ENCODE assay signal across 24 cellular contexts in genomic region chr3:48416091-48416505, GRCh38. TPM values are rescaled to one million over a fixed set of nuclear protein-coding genes. Genes with fewer than 3 reads are reported as not detected.
DNase-seq lines count a peak whose midpoint lies in the region; ATAC-seq, FAIRE-seq and TF ChIP-seq lines count a peak whose summit lies in the region.
"Had no signal": no experiment of that assay in that cellular context is flagged by ENCODE, and none has a peak within 500 bp of the region (broad histone marks: within the 10 kb centered on the region; RNA-seq: fewer than 3 reads in every experiment).

No MANE protein-coding gene starts in this region.

- POLR2A ChIA-PET in HepG2 (lab: Yijun Ruan, JAX): interaction anchor here (11.1 kb wide), 1 partner anchor 14 kb away, joined by 130 read pairs; the partner anchor contains the start of gene PLXNB1

- H2AFZ ChIP-seq in HepG2 (ENCODE audit: low read length): no peak overlapping the region
- H2AFZ ChIP-seq: PC-9 had no signal

- H3K27ac ChIP-seq in HepG2 (ENCODE audit: extremely low read length, insufficient read depth, low read length) (no peak overlapping the region), right lobe of liver (no peak overlapping the region), kidney (ENCODE audit: low read depth in 2 of 2, low read length in 2 of 2) (no peak overlapping the region)
- H3K27ac ChIP-seq: A549; BLaER1 treated with 17β-estradiol and CSF1 and Interleukin-3, amounts not matched to agents 10 nM and 100 nM; PC-9 had no signal

- ATAC-seq in HepG2 (no peak), right lobe of liver (no peak), GM21619 (IDR thresholded peaks at IDR 0.05; ENCODE audit: unreplicated experiment) (no peak)

- FAIRE-seq in HepG2 (lab: Jason Lieb, UNC): no peak
- FAIRE-seq in kidney (lab: Jason Lieb, UNC): no peak
- FAIRE-seq: A549, G401.6 had no signal

- no peaks in the 10 kb centered on the region for H3K27me3 Mint-ChIP-seq in type B pancreatic cell
- H3K27me3 Mint-ChIP-seq: CD4-positive, alpha-beta memory T cell had no signal

- DNase-seq in HepG2 (ENCODE audit: low spot score): no peak
- no peak for DNase-seq in right lobe of liver
- peak; percentile 68 for DNase-seq in kidney
- DNase-seq in type B pancreatic cell (ENCODE audit: extremely low spot score, unreplicated experiment): no peak
- no peak for DNase-seq in NOMO-1 (lab: John Stamatoyannopoulos, UW; ENCODE audit: unreplicated experiment in 2 of 2)
- DNase-seq: AML-193; CD4-positive, alpha-beta memory T cell; COR-L47; GOT3; HCEC 1CT; NCI-H1048; NCI-H1417; NCI-H1694; NCI-H2029 treated with DMSO at 0.1 percent for 48 hours; NCI-H446 treated with DMSO at 0.1 percent for 48 hours; NCI-H82; NK-92 treated with Interleukin-12 subunit alpha and Interleukin-12 subunit beta, amount 100 ng/mL, for 24 hours; PC-9; SHP77 treated with DMSO at 0.1 percent for 48 hours had no signal

- CTCF ChIA-PET in HepG2 (lab: Yijun Ruan, JAX; ENCODE audit: low intra/inter-chr PET ratio, low total read pairs): interaction anchor here (2.7 to 4.1 kb wide), 2 partner anchors 18 to 20 kb away, joined by 9 to 25 read pairs; no protein-coding TSS in a partner anchor

- no peaks in the 10 kb centered on the region for H3K9me3 Mint-ChIP-seq in type B pancreatic cell

- no peaks in the 10 kb centered on the region for H3K79me2 ChIP-seq in HepG2 (ENCODE audit: insufficient read depth, low read length)

- TF ChIP-seq RAD21 in HepG2 (CRISPR knock-in tag; IDR thresholded peaks at IDR 0.05): no peak

- no peak overlapping the region for H3K4me3 ChIP-seq in HepG2 (replicated peaks in 1 of 3; ENCODE audit: insufficient read depth in 1 of 3, low read depth in 2 of 3, low read length in 3 of 3)
- H3K4me3 ChIP-seq in right lobe of liver: no peak overlapping the region
- no peak overlapping the region for H3K4me3 ChIP-seq in kidney (ENCODE audit: low read length in 2 of 2)
- H3K4me3 ChIP-seq: A549; BLaER1 treated with 17β-estradiol and CSF1 and Interleukin-3, amounts not matched to agents 10 nM and 100 nM; PC-9 had no signal

- peak overlapping the region; percentile 43 for H3K27ac Mint-ChIP-seq in type B pancreatic cell
- H3K27ac Mint-ChIP-seq: CD4-positive, alpha-beta memory T cell had no signal

- no peaks in the 10 kb centered on the region for H3K4me1 Mint-ChIP-seq in type B pancreatic cell (ENCODE audit: unreplicated experiment)
- H3K4me1 Mint-ChIP-seq: CD4-positive, alpha-beta memory T cell had no signal

- H3K4me1 ChIP-seq in HepG2 (ENCODE audit: insufficient read depth, low read length) (no peaks in the 10 kb centered on the region), right lobe of liver (no peaks in the 10 kb centered on the region), kidney (ENCODE audit: control insufficient read depth in 1 of 2, insufficient read depth in 1 of 2, low read depth in 1 of 2, low read length in 2 of 2) (no peaks in the 10 kb centered on the region)
- H3K4me1 ChIP-seq: A549 had no signal

- H3K4me2 ChIP-seq in HepG2 (ENCODE audit: low read depth, low read length): no peak overlapping the region
- H3K4me2 ChIP-seq: A549; BLaER1 treated with 17β-estradiol and CSF1 and Interleukin-3, amounts not matched to agents 10 nM and 100 nM; PC-9 had no signal

- H3K9ac ChIP-seq in HepG2 (ENCODE audit: insufficient read depth, low read depth, low read length) (no peak overlapping the region), kidney (ENCODE audit: low read length in 2 of 2) (no peak overlapping the region)
- H3K9ac ChIP-seq: BLaER1 treated with 17β-estradiol and CSF1 and Interleukin-3, amounts not matched to agents 10 nM and 100 nM had no signal

- H3K27me3 ChIP-seq in HepG2 (ENCODE audit: control insufficient read depth in 1 of 2, insufficient read depth in 2 of 2, low read length in 2 of 2) (no peaks in the 10 kb centered on the region), right lobe of liver (no peaks in the 10 kb centered on the region)
- H3K27me3 ChIP-seq: BLaER1 treated with 17β-estradiol and CSF1 and Interleukin-3, amounts not matched to agents 10 nM and 100 nM had no signal

- no peak overlapping the region for H3K4me3 Mint-ChIP-seq in type B pancreatic cell
- H3K4me3 Mint-ChIP-seq: CD4-positive, alpha-beta memory T cell had no signal

- 95% methylated on average over 9 of the region's 14 CpGs for WGBS in HepG2 (ENCODE audit: low lambda C conversion rate)
- 100% methylated on average over 1 of the region's 14 CpGs for WGBS in right lobe of liver (ENCODE audit: insufficient coverage, low coverage, low lambda C conversion rate, missing lambda C conversion rate)

- H3K9me3 ChIP-seq in HepG2 (ENCODE audit: low read length) (no peaks in the 10 kb centered on the region), right lobe of liver (no peaks in the 10 kb centered on the region), kidney (ENCODE audit: control insufficient read depth in 1 of 2, low read length in 2 of 2) (no peaks in the 10 kb centered on the region)
- H3K9me3 ChIP-seq: A549; BLaER1 treated with 17β-estradiol and CSF1 and Interleukin-3, amounts not matched to agents 10 nM and 100 nM had no signal

- peaks cover 79 to 99% of the 10 kb centered on the region in 2 experiments for H3K36me3 ChIP-seq in HepG2 (replicated peaks in 1 of 2; ENCODE audit: control insufficient read depth in 1 of 2, insufficient read depth in 2 of 2, low read length in 2 of 2)
- peaks cover 0 to 84% (median 44%) of the 10 kb centered on the region in 4 donors for H3K36me3 ChIP-seq in right lobe of liver
- peaks cover 49 to 80% of the 10 kb centered on the region in 2 donors for H3K36me3 ChIP-seq in kidney (ENCODE audit: control insufficient read depth in 1 of 2, insufficient read depth in 2 of 2, low read length in 2 of 2)

- in situ Hi-C loops in HepG2 (cut with HindIII; ENCODE audit: extremely low pct_ligation_motif_present, low pct_unique_long_range_greater_than_20kb): no loop called here

- peaks cover 21% of the 10 kb centered on the region; the same call in 1 of the 2 replicates for H4K20me1 ChIP-seq in HepG2 (ENCODE audit: insufficient read depth, low read length)

- no peak for TF ChIP-seq CTCF in HepG2 (CRISPR knock-in tag; IDR thresholded peaks at IDR 0.05)
- TF ChIP-seq CTCF in right lobe of liver (IDR thresholded peaks at IDR 0.05): no peak
- no peak for TF ChIP-seq CTCF in kidney (IDR thresholded peaks at IDR 0.05; ENCODE audit: borderline replicate concordance, extremely low read depth, insufficient read depth)
- no peak for TF ChIP-seq CTCF in type B pancreatic cell (conservative IDR thresholded peaks at IDR 0.05)

- 0 out of 4 replicates have a peak, but pooled peaks of 1 of the 2 experiments have one; percentile 35 for TF ChIP-seq POLR2A in HepG2 (IDR thresholded peaks at IDR 0.05; ENCODE audit: insufficient read depth in 1 of 2, low read depth in 2 of 2, low read length in 2 of 2)
- no peak for TF ChIP-seq POLR2A in right lobe of liver (IDR thresholded peaks at IDR 0.05)

- H3K36me3 Mint-ChIP-seq in type B pancreatic cell: peaks cover 8% of the 10 kb centered on the region
- H3K36me3 Mint-ChIP-seq: CD4-positive, alpha-beta memory T cell had no signal

- no TSS peak for BruUV-seq in HepG2 (replicated peaks; lab: Mats Ljungman, UMichigan)

- intact Hi-C loops in HepG2 (cut with micrococcal nuclease; ENCODE audit: unreplicated experiment) (no loop called here), right lobe of liver (cut with DNase I) (no loop called here), kidney (cut with DNase I) (no loop called here)

- TF ChIP-seq EP300 in HepG2 (IDR thresholded peaks at IDR 0.05; ENCODE audit: low read depth in 2 of 2, low read length in 2 of 2) (no peak), HepG2 (CRISPR knock-in tag; IDR thresholded peaks at IDR 0.05; ENCODE audit: borderline replicate concordance) (no peak)

RNA-seq across cellular contexts. Expression of gene PLXNB1, which starts 13.8 kb away (rescaled TPM):
- total RNA-seq in HepG2 (2016; rRNA removed; fragmentation: Illumina TruSeq; extraction: Trizol): 25.4 and 86.0 TPM in 2 replicates
- 33.1 and 33.9 TPM in 2 replicates for total RNA-seq in HepG2 (2016; cell fraction: cytosol; rRNA removed; fragmentation: Illumina TruSeq; extraction: Trizol; ENCODE audit: low read depth)
- 23.9 and 92.3 TPM in 2 replicates for total RNA-seq in HepG2 (2016; cell fraction: insoluble cytoplasmic fraction; rRNA removed; fragmentation: Illumina TruSeq; extraction: Trizol)
- total RNA-seq in HepG2 (2016; cell fraction: membrane; rRNA removed; fragmentation: Illumina TruSeq; extraction: Trizol): 30.7 and 31.8 TPM in 2 replicates
- total RNA-seq in HepG2 (2016; cell fraction: nucleus; rRNA removed; fragmentation: Illumina TruSeq; extraction: Trizol): 140 and 158 TPM in 2 replicates
- polyA plus RNA-seq in HepG2 (2011; rRNA removed): 143 and 179 TPM in 2 replicates
- polyA plus RNA-seq in HepG2 (2011; cell fraction: cytosol; rRNA removed): 71.5 and 83.2 TPM in 2 replicates
- polyA plus RNA-seq in HepG2 (2011; cell fraction: nucleus; rRNA removed): 1,144 and 1,345 TPM in 2 replicates
- polyA plus RNA-seq in HepG2 (2012): 140 and 149 TPM in 2 replicates
- polyA plus RNA-seq in HepG2 (2016; cell fraction: cytosol; fragmentation: Illumina TruSeq; extraction: Trizol; ENCODE audit: low read depth): 5.5 and 6.7 TPM in 2 replicates
- 23.3 and 26.9 TPM in 2 replicates for polyA plus RNA-seq in HepG2 (2016; cell fraction: insoluble cytoplasmic fraction; fragmentation: Illumina TruSeq; extraction: Trizol; ENCODE audit: low read depth)
- 12.8 and 12.9 TPM in 2 replicates for polyA plus RNA-seq in HepG2 (2016; cell fraction: membrane; fragmentation: Illumina TruSeq; extraction: Trizol; ENCODE audit: low read depth)
- polyA plus RNA-seq in HepG2 (2016; cell fraction: nucleus; fragmentation: Illumina TruSeq; extraction: Trizol; ENCODE audit: insufficient read depth, low read depth): 420 and 470 TPM in 2 replicates
- polyA minus RNA-seq in HepG2 (2011; rRNA and poly(A)+ RNA removed; ENCODE audit: low replicate concordance): 83.4 and 325 TPM in 2 replicates
- 54.4 and 79.5 TPM in 2 replicates for polyA minus RNA-seq in HepG2 (2011; cell fraction: cytosol; rRNA and poly(A)+ RNA removed)
- polyA minus RNA-seq in HepG2 (2011; cell fraction: nucleus; rRNA and poly(A)+ RNA removed): 295 and 329 TPM in 2 replicates
- total RNA-seq in right lobe of liver: 100 to 1,000 TPM in 2 of 6 experiments, 10 to 100 TPM in 4; 65.9 to 132 (median 86.5) TPM
- total RNA-seq in kidney: 224 TPM
- 101 TPM for polyA plus RNA-seq in kidney (ENCODE audit: insufficient read depth, low read depth, low replicate concordance)
- total RNA-seq in type B pancreatic cell (ENCODE audit: low replicate concordance): 212 and 367 TPM in 2 replicates

RNA-seq across cellular contexts. Expression of gene CCDC51, which starts 23.8 kb away (rescaled TPM):
- 29.4 and 38.3 TPM in 2 replicates for total RNA-seq in HepG2 (2016; rRNA removed; fragmentation: Illumina TruSeq; extraction: Trizol)
- 7.6 and 8.2 TPM in 2 replicates for total RNA-seq in HepG2 (2016; cell fraction: cytosol; rRNA removed; fragmentation: Illumina TruSeq; extraction: Trizol; ENCODE audit: low read depth)
- total RNA-seq in HepG2 (2016; cell fraction: insoluble cytoplasmic fraction; rRNA removed; fragmentation: Illumina TruSeq; extraction: Trizol): 33.5 and 38.7 TPM in 2 replicates
- 12.2 and 12.5 TPM in 2 replicates for total RNA-seq in HepG2 (2016; cell fraction: membrane; rRNA removed; fragmentation: Illumina TruSeq; extraction: Trizol)
- 12.4 and 13.6 TPM in 2 replicates for total RNA-seq in HepG2 (2016; cell fraction: nucleus; rRNA removed; fragmentation: Illumina TruSeq; extraction: Trizol)
- polyA plus RNA-seq in HepG2 (2011; rRNA removed): 15.5 and 18.1 TPM in 2 replicates
- 16.8 and 19.2 TPM in 2 replicates for polyA plus RNA-seq in HepG2 (2011; cell fraction: cytosol; rRNA removed)
- 6.5 and 8.5 TPM in 2 replicates for polyA plus RNA-seq in HepG2 (2011; cell fraction: nucleus; rRNA removed)
- polyA plus RNA-seq in HepG2 (2012): 8.4 and 9.8 TPM in 2 replicates
- 3.9 and 4.9 TPM in 2 replicates for polyA plus RNA-seq in HepG2 (2016; cell fraction: cytosol; fragmentation: Illumina TruSeq; extraction: Trizol; ENCODE audit: low read depth)
- polyA plus RNA-seq in HepG2 (2016; cell fraction: insoluble cytoplasmic fraction; fragmentation: Illumina TruSeq; extraction: Trizol; ENCODE audit: low read depth): 29.3 and 29.9 TPM in 2 replicates
- 8.0 TPM in 2 replicates for polyA plus RNA-seq in HepG2 (2016; cell fraction: membrane; fragmentation: Illumina TruSeq; extraction: Trizol; ENCODE audit: low read depth)
- 16.3 and 19.0 TPM in 2 replicates for polyA plus RNA-seq in HepG2 (2016; cell fraction: nucleus; fragmentation: Illumina TruSeq; extraction: Trizol; ENCODE audit: insufficient read depth, low read depth)
- polyA minus RNA-seq in HepG2 (2011; rRNA and poly(A)+ RNA removed; ENCODE audit: low replicate concordance): 11.3 and 25.4 TPM in 2 replicates
- 4.5 and 4.7 TPM in 2 replicates for polyA minus RNA-seq in HepG2 (2011; cell fraction: cytosol; rRNA and poly(A)+ RNA removed)
- polyA minus RNA-seq in HepG2 (2011; cell fraction: nucleus; rRNA and poly(A)+ RNA removed): 3.0 and 3.3 TPM in 2 replicates
- 10 to 100 TPM in 2 of 6 experiments, 1 to 10 TPM in 4; 5.9 to 16.0 (median 8.1) TPM for total RNA-seq in right lobe of liver
- total RNA-seq in kidney: 13.8 TPM
- 32.8 TPM for polyA plus RNA-seq in kidney (ENCODE audit: insufficient read depth, low read depth, low replicate concordance)
- total RNA-seq in type B pancreatic cell (ENCODE audit: low replicate concordance): 15.0 and 25.7 TPM in 2 replicates

RNA-seq across cellular contexts. Expression of gene TMA7, which starts 24.0 kb away (rescaled TPM):
- total RNA-seq in HepG2 (2016; rRNA removed; fragmentation: Illumina TruSeq; extraction: Trizol): 486 and 510 TPM in 2 replicates
- 913 and 1,296 TPM in 2 replicates for total RNA-seq in HepG2 (2016; cell fraction: cytosol; rRNA removed; fragmentation: Illumina TruSeq; extraction: Trizol; ENCODE audit: low read depth)
- total RNA-seq in HepG2 (2016; cell fraction: insoluble cytoplasmic fraction; rRNA removed; fragmentation: Illumina TruSeq; extraction: Trizol): 511 and 522 TPM in 2 replicates
- total RNA-seq in HepG2 (2016; cell fraction: membrane; rRNA removed; fragmentation: Illumina TruSeq; extraction: Trizol): 763 and 886 TPM in 2 replicates
- total RNA-seq in HepG2 (2016; cell fraction: nucleus; rRNA removed; fragmentation: Illumina TruSeq; extraction: Trizol): 177 and 187 TPM in 2 replicates
- 80.9 and 100 TPM in 2 replicates for polyA plus RNA-seq in HepG2 (2011; rRNA removed)
- 69.9 and 96.6 TPM in 2 replicates for polyA plus RNA-seq in HepG2 (2011; cell fraction: cytosol; rRNA removed)
- 23.2 and 42.0 TPM in 2 replicates for polyA plus RNA-seq in HepG2 (2011; cell fraction: nucleus; rRNA removed)
- 194 and 244 TPM in 2 replicates for polyA plus RNA-seq in HepG2 (2012)
- polyA plus RNA-seq in HepG2 (2016; cell fraction: cytosol; fragmentation: Illumina TruSeq; extraction: Trizol; ENCODE audit: low read depth): 1,200 and 1,620 TPM in 2 replicates
- 517 and 532 TPM in 2 replicates for polyA plus RNA-seq in HepG2 (2016; cell fraction: insoluble cytoplasmic fraction; fragmentation: Illumina TruSeq; extraction: Trizol; ENCODE audit: low read depth)
- 742 and 956 TPM in 2 replicates for polyA plus RNA-seq in HepG2 (2016; cell fraction: membrane; fragmentation: Illumina TruSeq; extraction: Trizol; ENCODE audit: low read depth)
- polyA plus RNA-seq in HepG2 (2016; cell fraction: nucleus; fragmentation: Illumina TruSeq; extraction: Trizol; ENCODE audit: insufficient read depth, low read depth): 336 and 389 TPM in 2 replicates
- 4.4 and 15.7 TPM in 2 replicates for polyA minus RNA-seq in HepG2 (2011; rRNA and poly(A)+ RNA removed; ENCODE audit: low replicate concordance)
- 18.7 and 23.2 TPM in 2 replicates for polyA minus RNA-seq in HepG2 (2011; cell fraction: cytosol; rRNA and poly(A)+ RNA removed)
- polyA minus RNA-seq in HepG2 (2011; cell fraction: nucleus; rRNA and poly(A)+ RNA removed): 18.4 and 25.9 TPM in 2 replicates
- total RNA-seq in right lobe of liver: 100 to 1,000 TPM in 2 of 6 experiments, 10 to 100 TPM in 4; 64.8 to 182 (median 80.1) TPM
- 195 TPM for total RNA-seq in kidney
- polyA plus RNA-seq in kidney (ENCODE audit: insufficient read depth, low read depth, low replicate concordance): 631 TPM
- total RNA-seq in type B pancreatic cell (ENCODE audit: low replicate concordance): 268 and 281 TPM in 2 replicates

RNA-seq across cellular contexts. Expression of gene ATRIP, which starts 30.4 kb away (rescaled TPM):
- 11.4 and 12.5 TPM in 2 replicates for total RNA-seq in HepG2 (2016; rRNA removed; fragmentation: Illumina TruSeq; extraction: Trizol)
- 2.6 and 2.7 TPM in 2 replicates for total RNA-seq in HepG2 (2016; cell fraction: cytosol; rRNA removed; fragmentation: Illumina TruSeq; extraction: Trizol; ENCODE audit: low read depth)
- total RNA-seq in HepG2 (2016; cell fraction: insoluble cytoplasmic fraction; rRNA removed; fragmentation: Illumina TruSeq; extraction: Trizol): 9.5 and 10.4 TPM in 2 replicates
- total RNA-seq in HepG2 (2016; cell fraction: membrane; rRNA removed; fragmentation: Illumina TruSeq; extraction: Trizol): 2.4 and 3.4 TPM in 2 replicates
- 7.4 and 11.0 TPM in 2 replicates for total RNA-seq in HepG2 (2016; cell fraction: nucleus; rRNA removed; fragmentation: Illumina TruSeq; extraction: Trizol)
- polyA plus RNA-seq in HepG2 (2011; rRNA removed): 5.1 and 5.3 TPM in 2 replicates
- polyA plus RNA-seq in HepG2 (2011; cell fraction: cytosol; rRNA removed): 3.7 and 4.7 TPM in 2 replicates
- polyA plus RNA-seq in HepG2 (2011; cell fraction: nucleus; rRNA removed): 12.6 and 13.3 TPM in 2 replicates
- 3.2 and 4.1 TPM in 2 replicates for polyA plus RNA-seq in HepG2 (2012)
- polyA plus RNA-seq in HepG2 (2016; cell fraction: cytosol; fragmentation: Illumina TruSeq; extraction: Trizol; ENCODE audit: low read depth): 0.97 and 1.0 TPM in 2 replicates
- 7.8 and 11.5 TPM in 2 replicates for polyA plus RNA-seq in HepG2 (2016; cell fraction: insoluble cytoplasmic fraction; fragmentation: Illumina TruSeq; extraction: Trizol; ENCODE audit: low read depth)
- 1.2 and 1.5 TPM in 2 replicates for polyA plus RNA-seq in HepG2 (2016; cell fraction: membrane; fragmentation: Illumina TruSeq; extraction: Trizol; ENCODE audit: low read depth)
- 14.7 and 21.6 TPM in 2 replicates for polyA plus RNA-seq in HepG2 (2016; cell fraction: nucleus; fragmentation: Illumina TruSeq; extraction: Trizol; ENCODE audit: insufficient read depth, low read depth)
- 11.5 and 35.8 TPM in 2 replicates for polyA minus RNA-seq in HepG2 (2011; rRNA and poly(A)+ RNA removed; ENCODE audit: low replicate concordance)
- 2.1 and 3.8 TPM in 2 replicates for polyA minus RNA-seq in HepG2 (2011; cell fraction: cytosol; rRNA and poly(A)+ RNA removed)
- 5.2 and 9.8 TPM in 2 replicates for polyA minus RNA-seq in HepG2 (2011; cell fraction: nucleus; rRNA and poly(A)+ RNA removed)
- total RNA-seq in right lobe of liver: 1 to 10 TPM; 2.4 to 4.5 (median 3.2) TPM
- total RNA-seq in kidney: 6.7 TPM
- polyA plus RNA-seq in kidney (ENCODE audit: insufficient read depth, low read depth, low replicate concordance): 5.4 TPM
- 9.3 and 16.0 TPM in 2 replicates for total RNA-seq in type B pancreatic cell (ENCODE audit: low replicate concordance)

RNA-seq across cellular contexts. Expression of gene FBXW12, which starts 44.1 kb away (rescaled TPM):
- total RNA-seq in HepG2 (2016; rRNA removed; fragmentation: Illumina TruSeq; extraction: Trizol): not detected in 2 replicates
- not detected in 2 replicates for total RNA-seq in HepG2 (2016; cell fraction: cytosol; rRNA removed; fragmentation: Illumina TruSeq; extraction: Trizol; ENCODE audit: low read depth)
- not detected in 2 replicates for total RNA-seq in HepG2 (2016; cell fraction: insoluble cytoplasmic fraction; rRNA removed; fragmentation: Illumina TruSeq; extraction: Trizol)
- total RNA-seq in HepG2 (2016; cell fraction: membrane; rRNA removed; fragmentation: Illumina TruSeq; extraction: Trizol): not detected in 2 replicates
- not detected in 2 replicates for total RNA-seq in HepG2 (2016; cell fraction: nucleus; rRNA removed; fragmentation: Illumina TruSeq; extraction: Trizol)
- polyA plus RNA-seq in HepG2 (2011; rRNA removed): not detected in 2 replicates
- not detected in 2 replicates for polyA plus RNA-seq in HepG2 (2011; cell fraction: cytosol; rRNA removed)
- polyA plus RNA-seq in HepG2 (2011; cell fraction: nucleus; rRNA removed): not detected in 2 replicates
- 0.25 and 0.48 TPM in 2 replicates for polyA plus RNA-seq in HepG2 (2012)
- polyA plus RNA-seq in HepG2 (2016; cell fraction: cytosol; fragmentation: Illumina TruSeq; extraction: Trizol; ENCODE audit: low read depth): not detected in 2 replicates
- polyA plus RNA-seq in HepG2 (2016; cell fraction: insoluble cytoplasmic fraction; fragmentation: Illumina TruSeq; extraction: Trizol; ENCODE audit: low read depth): not detected in 2 replicates
- polyA plus RNA-seq in HepG2 (2016; cell fraction: membrane; fragmentation: Illumina TruSeq; extraction: Trizol; ENCODE audit: low read depth): not detected in 2 replicates
- not detected in 2 replicates for polyA plus RNA-seq in HepG2 (2016; cell fraction: nucleus; fragmentation: Illumina TruSeq; extraction: Trizol; ENCODE audit: insufficient read depth, low read depth)
- polyA minus RNA-seq in HepG2 (2011; rRNA and poly(A)+ RNA removed; ENCODE audit: low replicate concordance): not detected in 2 replicates
- polyA minus RNA-seq in HepG2 (2011; cell fraction: cytosol; rRNA and poly(A)+ RNA removed): not detected in 2 replicates
- not detected in 2 replicates for polyA minus RNA-seq in HepG2 (2011; cell fraction: nucleus; rRNA and poly(A)+ RNA removed)
- not detected for total RNA-seq in right lobe of liver
- not detected for total RNA-seq in kidney
- polyA plus RNA-seq in kidney (ENCODE audit: insufficient read depth, low read depth, low replicate concordance): not detected
- total RNA-seq in type B pancreatic cell (ENCODE audit: low replicate concordance): not detected in 2 replicates
- total RNA-seq: CD4-positive, alpha-beta memory T cell; PC-9; RPMI7951 had no signal
- polyA plus RNA-seq: A549; CD4-positive, alpha-beta memory T cell had no signal
